13 cellular contexts compared by ENCODE assay signal in the genomic region with DNA sequence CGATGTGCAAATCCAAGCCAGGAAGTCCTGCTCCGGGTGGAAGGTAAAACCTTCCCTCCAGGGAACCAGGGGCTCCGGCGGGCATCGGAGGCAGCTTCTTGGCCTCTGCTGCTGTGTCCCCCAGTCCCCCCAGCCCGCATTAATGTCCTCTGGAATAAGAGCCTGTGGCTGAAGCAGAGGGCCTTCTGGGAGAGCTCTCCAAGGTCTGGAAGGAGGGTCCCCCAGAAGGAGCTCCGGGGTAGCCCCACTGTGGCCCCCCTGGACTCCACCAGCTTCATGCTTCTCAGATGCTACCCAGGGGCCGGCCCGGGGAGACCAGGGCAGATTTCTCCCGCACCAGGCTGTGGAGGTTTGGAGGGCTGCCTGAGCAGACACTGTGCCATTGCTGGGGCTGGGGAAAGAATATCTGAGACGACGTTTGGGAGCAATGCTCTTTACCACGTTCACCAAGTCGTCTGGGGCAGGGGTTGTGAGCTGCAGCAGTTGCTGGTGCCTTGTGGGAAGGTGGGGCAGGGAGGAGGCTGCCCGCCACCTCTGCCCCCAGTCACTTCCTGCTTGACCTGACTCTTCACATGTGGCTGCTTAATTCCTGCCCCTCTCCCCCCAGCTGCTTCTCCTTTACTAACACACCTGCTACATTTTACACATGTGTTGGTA. TPM values are rescaled to one million over a fixed set of nuclear protein-coding genes. Genes with fewer than 3 reads are reported as not detected.
DNase-seq lines count a peak whose midpoint lies in the region; ATAC-seq lines count a peak whose summit lies in the region.
"Had no signal": no experiment of that assay in that cellular context is flagged by ENCODE, and none has a peak within 500 bp of the region (broad histone marks: within the 10 kb centered on the region; RNA-seq: fewer than 3 reads in every experiment).

No MANE protein-coding gene starts in this region.

- POLR2A ChIA-PET in activated CD4-positive, alpha-beta T cell treated with anti-CD3 and anti-CD28 coated beads for 36 hours (lab: Charles Lee) = no interaction called here

- peak overlapping the region; percentile 74 for H3K27ac ChIP-seq in KOPT-K1 (ENCODE audit: low read depth, low read length, poor library complexity, severe bottlenecking)

- H3K36me3 Mint-ChIP-seq in activated CD4-positive, alpha-beta T cell treated with anti-CD3 and anti-CD28 coated beads for 36 hours (ENCODE audit: low read depth) = no peaks in the 10 kb centered on the region
- H3K36me3 Mint-ChIP-seq in activated T-helper 17 cell treated with anti-CD3 and anti-CD28 coated beads, Interleukin-2, amount 50 U/mL, for 72 hours (ENCODE audit: low read depth) = no peaks in the 10 kb centered on the region
- peaks cover 9% of the 10 kb centered on the region for H3K36me3 Mint-ChIP-seq in stimulated activated memory B cell treated with anti-CD40 and anti-IgM and Interleukin-4, amounts not matched to agents 10 μg/mL and 1 μg/mL and 100 μg/mL, for 72 hours

- CTCF ChIA-PET in activated CD4-positive, alpha-beta T cell treated with anti-CD3 and anti-CD28 coated beads for 36 hours (lab: Charles Lee) = interaction anchor here (0.6 to 0.8 kb wide), 4 partner anchors 17 to 287 kb away, joined by 3 to 6 read pairs (median 4); a partner anchor contains a TSS

- no peak overlapping the region for H3K4me3 Mint-ChIP-seq in activated CD4-positive, alpha-beta T cell treated with anti-CD3 and anti-CD28 coated beads for 36 hours
- H3K4me3 Mint-ChIP-seq in activated T-helper 17 cell treated with anti-CD3 and anti-CD28 coated beads, Interleukin-2, amount 50 U/mL, for 72 hours = peak overlapping the region; percentile 41
- H3K4me3 Mint-ChIP-seq in stimulated activated memory B cell treated with anti-CD40 and anti-IgM and Interleukin-4, amounts not matched to agents 10 μg/mL and 1 μg/mL and 100 μg/mL, for 72 hours = no peak overlapping the region

- H3K9me3 Mint-ChIP-seq in activated CD4-positive, alpha-beta T cell treated with anti-CD3 and anti-CD28 coated beads for 36 hours (ENCODE audit: low read depth) = no peaks in the 10 kb centered on the region
- H3K9me3 Mint-ChIP-seq in activated T-helper 17 cell treated with anti-CD3 and anti-CD28 coated beads, Interleukin-2, amount 50 U/mL, for 72 hours = no peaks in the 10 kb centered on the region
- H3K9me3 Mint-ChIP-seq in stimulated activated memory B cell treated with anti-CD40 and anti-IgM and Interleukin-4, amounts not matched to agents 10 μg/mL and 1 μg/mL and 100 μg/mL, for 72 hours = no peaks in the 10 kb centered on the region

- H3K27me3 Mint-ChIP-seq in activated CD4-positive, alpha-beta T cell treated with anti-CD3 and anti-CD28 coated beads for 36 hours = no peaks in the 10 kb centered on the region
- H3K27me3 Mint-ChIP-seq in activated T-helper 17 cell treated with anti-CD3 and anti-CD28 coated beads, Interleukin-2, amount 50 U/mL, for 72 hours = no peaks in the 10 kb centered on the region
- no peaks in the 10 kb centered on the region for H3K27me3 Mint-ChIP-seq in stimulated activated memory B cell treated with anti-CD40 and anti-IgM and Interleukin-4, amounts not matched to agents 10 μg/mL and 1 μg/mL and 100 μg/mL, for 72 hours

- no peaks in the 10 kb centered on the region for H3K9me3 ChIP-seq in KOPT-K1 (ENCODE audit: insufficient read depth, low read length, poor library complexity, severe bottlenecking)

- no peaks in the 10 kb centered on the region for H3K36me3 ChIP-seq in KOPT-K1 (ENCODE audit: insufficient read depth, low read length)

- peaks cover 39% of the 10 kb centered on the region for H3K4me1 Mint-ChIP-seq in activated CD4-positive, alpha-beta T cell treated with anti-CD3 and anti-CD28 coated beads for 36 hours
- H3K4me1 Mint-ChIP-seq in activated T-helper 17 cell treated with anti-CD3 and anti-CD28 coated beads, Interleukin-2, amount 50 U/mL, for 72 hours = peaks cover 12% of the 10 kb centered on the region
- peaks cover 44% of the 10 kb centered on the region for H3K4me1 Mint-ChIP-seq in stimulated activated memory B cell treated with anti-CD40 and anti-IgM and Interleukin-4, amounts not matched to agents 10 μg/mL and 1 μg/mL and 100 μg/mL, for 72 hours

- intact Hi-C loops in activated CD4-positive, alpha-beta T cell treated with anti-CD3 and anti-CD28 coated beads for 36 hours (cut with DNase I, micrococcal nuclease) = no loop called here

- DNase-seq in activated CD4-positive, alpha-beta T cell treated with anti-CD3 and anti-CD28 coated beads for 36 hours = peak; percentile 35
- DNase-seq in activated CD4-positive, alpha-beta T cell treated with anti-CD3 and anti-CD28 coated beads for 1 hour = no peak
- no peak for DNase-seq in NCI-H774 (lab: John Stamatoyannopoulos, UW)
- DNase-seq: activated effector memory CD4-positive, alpha-beta T cell treated with Interleukin-2 at 50 U/mL for 16 hours; DMS79; NCI-H187 treated with DMSO at 0.1 percent for 48 hours; stimulated activated CD4-positive, alpha-beta T cell treated with anti-CD3 and anti-CD28 coated beads, Interleukin-4, amount 100 ng/mL, for 4 hours; T1000 had no signal

- H3K27ac Mint-ChIP-seq in activated CD4-positive, alpha-beta T cell treated with anti-CD3 and anti-CD28 coated beads for 36 hours = peak overlapping the region; percentile 78
- H3K27ac Mint-ChIP-seq in activated T-helper 17 cell treated with anti-CD3 and anti-CD28 coated beads, Interleukin-2, amount 50 U/mL, for 72 hours = peak overlapping the region; percentile 85
- H3K27ac Mint-ChIP-seq in stimulated activated memory B cell treated with anti-CD40 and anti-IgM and Interleukin-4, amounts not matched to agents 10 μg/mL and 1 μg/mL and 100 μg/mL, for 72 hours = peak overlapping the region; percentile 87

- ATAC-seq in activated CD4-positive, alpha-beta T cell treated with anti-CD3 and anti-CD28 coated beads for 36 hours = peak; percentile 57
- ATAC-seq in activated T-helper 17 cell treated with anti-CD3 and anti-CD28 coated beads, Interleukin-2, amount 50 U/mL, for 72 hours (replicated peaks) = peak; percentile 51
- ATAC-seq in stimulated activated memory B cell treated with anti-CD40 and anti-IgM and Interleukin-4, amounts not matched to agents 10 μg/mL and 1 μg/mL and 100 μg/mL, for 72 hours = peak; percentile 80
- ATAC-seq in GM19035 (IDR thresholded peaks at IDR 0.05; ENCODE audit: unreplicated experiment) = no peak
- ATAC-seq in GM21723 (IDR thresholded peaks at IDR 0.05; ENCODE audit: unreplicated experiment) = no peak

RNA-seq across cellular contexts. Expression of a gene that starts 8.3 kb away (rescaled TPM):
- total RNA-seq in activated CD4-positive, alpha-beta T cell treated with anti-CD3 and anti-CD28 coated beads for 36 hours = 1 to 10 TPM; 1.2 to 1.3 TPM
- total RNA-seq in activated T-helper 17 cell treated with anti-CD3 and anti-CD28 coated beads, Interleukin-2, amount 50 U/mL, for 72 hours = under 1 TPM; 0.22 to 0.48 TPM

RNA-seq across cellular contexts. Expression of a gene that starts 13.4 kb away (rescaled TPM):
- total RNA-seq in activated CD4-positive, alpha-beta T cell treated with anti-CD3 and anti-CD28 coated beads for 36 hours = 10 to 100 TPM; 15.7 to 20.8 TPM
- 10 to 100 TPM; 19.6 to 20.5 TPM for total RNA-seq in activated T-helper 17 cell treated with anti-CD3 and anti-CD28 coated beads, Interleukin-2, amount 50 U/mL, for 72 hours

RNA-seq across cellular contexts. Expression of a gene that starts 33.9 kb away (rescaled TPM):
- total RNA-seq in activated CD4-positive, alpha-beta T cell treated with anti-CD3 and anti-CD28 coated beads for 36 hours = 10 to 100 TPM; 27.8 to 31.8 TPM
- total RNA-seq in activated T-helper 17 cell treated with anti-CD3 and anti-CD28 coated beads, Interleukin-2, amount 50 U/mL, for 72 hours = 10 to 100 TPM; 19.3 to 29.0 TPM

RNA-seq across cellular contexts. Expression of a gene that starts 46.5 kb away (rescaled TPM):
- 10 to 100 TPM; 30.1 to 34.1 TPM for total RNA-seq in activated CD4-positive, alpha-beta T cell treated with anti-CD3 and anti-CD28 coated beads for 36 hours
- 10 to 100 TPM; 23.6 to 26.1 TPM for total RNA-seq in activated T-helper 17 cell treated with anti-CD3 and anti-CD28 coated beads, Interleukin-2, amount 50 U/mL, for 72 hours

Comparison
In these comparisons a context has a peak if more than half of its experiments do, and no peak if none do; other contexts are left out.
1. ATAC-seq: peak in activated CD4-positive, alpha-beta T cell treated with anti-CD3 and anti-CD28 coated beads for 36 hours (single experiment), activated T-helper 17 cell treated with anti-CD3 and anti-CD28 coated beads, Interleukin-2, amount 50 U/mL, for 72 hours (single experiment) and stimulated activated memory B cell treated with anti-CD40 and anti-IgM and Interleukin-4, amounts not matched to agents 10 μg/mL and 1 μg/mL and 100 μg/mL, for 72 hours (single experiment); none in GM19035 (single experiment) and GM21723 (single experiment).
2. Peak in every context shown above with its lines, with median percentiles within 50 percentile points of each other: H3K27ac Mint-ChIP-seq.